Comparison of ENCODE assay signal across 1 cellular context in genomic region chr12:60191271-60191670, GRCh38.
TF ChIP-seq lines count a peak whose summit lies in the region.

No MANE protein-coding gene starts in this region.

TF ChIP-seq in IMR-90, 13 proteins besides CTCF, POLR2A, EP300 and RAD21:
- no peak for TF ChIP-seq RFX5 (IDR thresholded peaks at IDR 0.05; ENCODE audit: low read depth, low read length)
- TF ChIP-seq MAZ (IDR thresholded peaks at IDR 0.05; ENCODE audit: borderline replicate concordance, low read depth, low read length), result no peak
